ENCODE assay signal across 9 cellular contexts in genomic region chr2:20916604-20917286, GRCh38.
A peak's percentile ranks its signal among the peaks of the same experiment; 100 is the strongest.
DNase-seq lines count a peak whose midpoint lies in the region; ATAC-seq, FAIRE-seq and TF ChIP-seq lines count a peak whose summit lies in the region.
"Had no signal": no experiment of that assay in that cellular context is flagged by ENCODE, and none has a peak within 500 bp of the region (broad histone marks: within the 10 kb centered on the region; RNA-seq: fewer than 3 reads in every experiment).

No MANE protein-coding gene starts in this region.

- no peak for FAIRE-seq in H54 (lab: Jason Lieb, UNC)

- DNase-seq in H54 (ENCODE audit: insufficient read length, low spot score): peak; percentile 17
- DNase-seq in WERI-Rb-1: no peak
- no peak for DNase-seq in heart left ventricle
- DNase-seq in stomach: no peak
- no peak for DNase-seq in activated gamma-delta T cell treated with Interleukin-2 at 50 U/mL for 16 hours
- DNase-seq: RPMI8226 had no signal

- WGBS in heart left ventricle, 4 donors: 39 to 48% (median 41%) methylated on average over 7 of the region's 7 CpGs
- WGBS in stomach, 5 donors: 22 to 41% (median 34%) methylated on average over 7 of the region's 7 CpGs

- no peak for TF ChIP-seq POLR2A in H54 (IDR thresholded peaks at IDR 0.05; ENCODE audit: low read depth, low read length)
- no peak for TF ChIP-seq POLR2A in heart left ventricle (IDR thresholded peaks at IDR 0.05)
- TF ChIP-seq POLR2A in stomach (IDR thresholded peaks at IDR 0.05): no peak

- H3K4me1 ChIP-seq in heart left ventricle (peaks cover 0 to 12% (median 0%) of the 10 kb centered on the region in 12 donors), stomach (peaks cover 0 to 16% (median 7%) of the 10 kb centered on the region in 4 donors)

- intact Hi-C loops in heart left ventricle (cut with DNase I) (no loop called here), stomach (cut with DNase I; ENCODE audit: low total_unique reads) (no loop called here)

- no peak overlapping the region for H3K27ac ChIP-seq in WERI-Rb-1
- no peak overlapping the region for H3K27ac ChIP-seq in heart left ventricle
- H3K27ac ChIP-seq in stomach: peak overlapping the region in 2 of 5 donors; percentile 43 to 51

- no peaks in the 10 kb centered on the region for H3K9me3 ChIP-seq in WERI-Rb-1 (ENCODE audit: severe bottlenecking)
- no peaks in the 10 kb centered on the region for H3K9me3 ChIP-seq in heart left ventricle
- no peaks in the 10 kb centered on the region for H3K9me3 ChIP-seq in stomach

- H3K4me3 ChIP-seq in WERI-Rb-1 (ENCODE audit: low read depth, low read length): no peak overlapping the region
- no peak overlapping the region for H3K4me3 ChIP-seq in heart left ventricle
- no peak overlapping the region for H3K4me3 ChIP-seq in stomach

- no peaks in the 10 kb centered on the region for H3K36me3 ChIP-seq in WERI-Rb-1
- H3K36me3 ChIP-seq in heart left ventricle: no peaks in the 10 kb centered on the region
- no peaks in the 10 kb centered on the region for H3K36me3 ChIP-seq in stomach

- ATAC-seq in heart left ventricle (peak in 3 of 4 donors; percentile 66 to 73 (median 69)), HG02571 (IDR thresholded peaks at IDR 0.05; ENCODE audit: unreplicated experiment) (no peak), GM18502 (IDR thresholded peaks at IDR 0.05; ENCODE audit: poor library complexity, unreplicated experiment) (no peak), HG03139 (IDR thresholded peaks at IDR 0.05; ENCODE audit: unreplicated experiment) (no peak)

- peak; percentile 53 for TF ChIP-seq CTCF in WERI-Rb-1 (IDR thresholded peaks at IDR 0.05; ENCODE audit: low read depth, low read length)
- peak in 3 of 12 donors; percentile 10 to 25 (median 23) for TF ChIP-seq CTCF in heart left ventricle (IDR thresholded peaks at IDR 0.05)
- peak in 4 of 7 experiments; percentile 11 to 69 (median 48) for TF ChIP-seq CTCF in stomach (IDR thresholded peaks at IDR 0.05)

- TF ChIP-seq EP300 in stomach (IDR thresholded peaks at IDR 0.05): no peak

- peaks cover 97% of the 10 kb centered on the region for H3K27me3 ChIP-seq in WERI-Rb-1 (ENCODE audit: insufficient read depth, low read depth, severe bottlenecking)
- peaks cover 0 to 14% (median 0%) of the 10 kb centered on the region in 9 donors for H3K27me3 ChIP-seq in heart left ventricle
- H3K27me3 ChIP-seq in stomach: peaks cover 0 to 15% (median 0%) of the 10 kb centered on the region in 3 donors

Comparison
In these comparisons a context has a peak if more than half of its experiments do, and no peak if none do; other contexts are left out.
1. ATAC-seq: peak in heart left ventricle (3 of 4); none in HG02571 (single experiment), GM18502 (single experiment) and HG03139 (single experiment).